33 cellular contexts compared by ENCODE assay signal in the genomic region with DNA sequence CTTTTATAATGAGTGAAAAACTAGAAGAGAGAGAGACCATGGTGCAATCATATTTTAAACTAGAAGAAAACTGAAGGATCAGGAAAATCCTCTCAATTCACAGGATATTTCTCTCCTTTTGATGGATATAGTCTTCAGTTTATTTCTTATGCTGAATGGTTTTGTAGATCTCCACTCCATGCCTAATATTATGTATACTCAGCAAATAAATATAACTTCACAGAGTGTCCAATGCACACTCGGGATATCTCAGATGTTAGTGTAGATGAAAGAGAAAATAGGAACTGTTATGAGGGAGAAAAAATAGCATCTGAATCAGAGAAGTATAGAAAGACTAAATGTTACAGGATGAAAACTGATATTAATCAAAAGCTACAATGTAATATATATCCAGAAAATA.
"Had no signal": no experiment of that assay in that cellular context is flagged by ENCODE, and none has a peak within 500 bp of the region (broad histone marks: within the 10 kb centered on the region; RNA-seq: fewer than 3 reads in every experiment).

No MANE protein-coding gene starts in this region.

- H3K27me3 Mint-ChIP-seq: naive thymus-derived CD8-positive, alpha-beta T cell; natural killer cell treated with Interleukin-12 subunit alpha and Interleukin-12 subunit beta and Interleukin-15 and Interleukin-18, amount 100 ng/mL, for 72 hours; progenitor cell of endocrine pancreas; stimulated activated memory B cell treated with anti-CD40 and anti-IgM and Interleukin-4, amounts not matched to agents 10 μg/mL and 1 μg/mL and 100 μg/mL, for 72 hours; stimulated activated naive CD8-positive, alpha-beta T cell treated with anti-CD3 and anti-CD28 coated beads, Interleukin-15, amount 100 ng/mL, for 72 hours; type B pancreatic cell had no signal

- H3K27ac Mint-ChIP-seq: naive thymus-derived CD8-positive, alpha-beta T cell; natural killer cell treated with Interleukin-12 subunit alpha and Interleukin-12 subunit beta and Interleukin-15 and Interleukin-18, amount 100 ng/mL, for 72 hours; nephron progenitor cell; progenitor cell of endocrine pancreas; stimulated activated memory B cell treated with anti-CD40 and anti-IgM and Interleukin-4, amounts not matched to agents 10 μg/mL and 1 μg/mL and 100 μg/mL, for 72 hours; stimulated activated naive CD8-positive, alpha-beta T cell treated with anti-CD3 and anti-CD28 coated beads, Interleukin-15, amount 100 ng/mL, for 72 hours; type B pancreatic cell had no signal

- H3K79me2 ChIP-seq: parathyroid adenoma had no signal

- H3K9me3 Mint-ChIP-seq: type B pancreatic cell had no signal

- H3K4me1 ChIP-seq: parathyroid adenoma, psoas muscle, spleen, suprapubic skin, testis, tibial artery, transverse colon, upper lobe of right lung, uterus had no signal

- H3K4me3 ChIP-seq: ovary, psoas muscle, skin epidermis, smooth muscle cell, spleen, suprapubic skin, testis, tibial artery, transverse colon, upper lobe of right lung, uterus had no signal

- H3K36me3 Mint-ChIP-seq: stimulated activated memory B cell treated with anti-CD40 and anti-IgM and Interleukin-4, amounts not matched to agents 10 μg/mL and 1 μg/mL and 100 μg/mL, for 72 hours; type B pancreatic cell had no signal

- H3K4me3 Mint-ChIP-seq: naive thymus-derived CD8-positive, alpha-beta T cell; natural killer cell treated with Interleukin-12 subunit alpha and Interleukin-12 subunit beta and Interleukin-15 and Interleukin-18, amount 100 ng/mL, for 72 hours; nephron progenitor cell; neural crest cell; stimulated activated memory B cell treated with anti-CD40 and anti-IgM and Interleukin-4, amounts not matched to agents 10 μg/mL and 1 μg/mL and 100 μg/mL, for 72 hours; stimulated activated naive CD8-positive, alpha-beta T cell treated with anti-CD3 and anti-CD28 coated beads, Interleukin-15, amount 100 ng/mL, for 72 hours; type B pancreatic cell had no signal

- H2AFZ ChIP-seq: parathyroid adenoma had no signal

- H3K27ac ChIP-seq: neutrophil, ovary, parathyroid adenoma, psoas muscle, skin epidermis, spleen, suprapubic skin, testis, tibial artery, transverse colon, upper lobe of right lung, uterus had no signal

- H3K4me2 ChIP-seq: smooth muscle cell had no signal

- H3K4me1 Mint-ChIP-seq: naive thymus-derived CD8-positive, alpha-beta T cell; nephron progenitor cell; neural crest cell; stimulated activated memory B cell treated with anti-CD40 and anti-IgM and Interleukin-4, amounts not matched to agents 10 μg/mL and 1 μg/mL and 100 μg/mL, for 72 hours; stimulated activated naive CD8-positive, alpha-beta T cell treated with anti-CD3 and anti-CD28 coated beads, Interleukin-15, amount 100 ng/mL, for 72 hours had no signal

- H3K9ac ChIP-seq: parathyroid adenoma had no signal

- DNase-seq: naive thymus-derived CD8-positive, alpha-beta T cell; nephron progenitor cell; nucleus accumbens; ovary; posterior cingulate gyrus; psoas muscle; right cardiac atrium; spleen; stimulated activated CD4-positive, alpha-beta T cell treated with anti-CD3 and anti-CD28 coated beads, Interleukin-12 subunit alpha, Interleukin-12 subunit beta, amount 100 ng/mL, for 4 hours; stimulated activated CD4-positive, alpha-beta T cell treated with anti-CD3 and anti-CD28 coated beads, Interleukin-1b, Interleukin-23, amount 100 ng/mL, for 48 hours; stimulated activated CD4-positive, alpha-beta T cell treated with anti-CD3 and anti-CD28 coated beads, Interleukin-4, amount 100 ng/mL, for 1 hour; stimulated activated CD4-positive, alpha-beta T cell treated with anti-CD3 and anti-CD28 coated beads, Interleukin-4, amount 100 ng/mL, for 4 hours; stimulated activated CD8-positive, alpha-beta memory T cell treated with anti-CD3 and anti-CD28 coated beads, Interleukin-4, amount 100 ng/mL, for 48 hours; stimulated activated naive CD4-positive, alpha-beta T cell; stimulated activated naive CD8-positive, alpha-beta T cell treated with anti-CD3 and anti-CD28 coated beads, Interleukin-15, amount 100 ng/mL, for 72 hours; stimulated activated naive CD8-positive, alpha-beta T cell treated with anti-CD3 and anti-CD28 coated beads, Interleukin-15, Interleukin-2, amounts not matched to agents 100 U/mL and 50 U/mL, for 24 hours; substantia nigra; testis; tibial artery; transverse colon; upper lobe of right lung; uterus had no signal

- ATAC-seq: naive thymus-derived CD8-positive, alpha-beta T cell; natural killer cell treated with Interleukin-12 subunit alpha and Interleukin-12 subunit beta and Interleukin-15 and Interleukin-18, amount 100 ng/mL, for 72 hours; psoas muscle; right cardiac atrium; sciatic nerve; stimulated activated memory B cell treated with anti-CD40 and anti-IgM and Interleukin-4, amounts not matched to agents 10 μg/mL and 1 μg/mL and 100 μg/mL, for 72 hours; stimulated activated naive CD8-positive, alpha-beta T cell treated with anti-CD3 and anti-CD28 coated beads, Interleukin-15, amount 100 ng/mL, for 72 hours; stimulated activated naive CD8-positive, alpha-beta T cell treated with anti-CD3 and anti-CD28 coated beads, Interleukin-15, Interleukin-2, amounts not matched to agents 100 U/mL and 50 U/mL, for 24 hours; upper lobe of right lung had no signal

- H3K36me3 ChIP-seq: neutrophil, ovary, spleen, suprapubic skin, tibial artery, transverse colon, upper lobe of right lung, uterus had no signal

- H3K27me3 ChIP-seq: neutrophil, ovary, spleen, suprapubic skin, testis, tibial artery, transverse colon, upper lobe of right lung, uterus had no signal

- H3K9me3 ChIP-seq: neutrophil, ovary, testis, transverse colon, upper lobe of right lung, uterus had no signal
